1 cellular context compared by ENCODE assay signal in genomic region chr12:75704208-75704607, GRCh38.
TF ChIP-seq lines count a peak whose summit lies in the region.

No MANE protein-coding gene starts in this region.

TF ChIP-seq in HCT116, 20 proteins besides CTCF, POLR2A, EP300 and RAD21 (continued from another document):
- TF ChIP-seq ZBTB33 (IDR thresholded peaks at IDR 0.05; ENCODE audit: extremely low read depth, insufficient replicate concordance, low read length), result no peak
- TF ChIP-seq EZH2 (IDR thresholded peaks at IDR 0.05), result no peak
